ENCODE assay signal across 1 cellular context in the genomic region with DNA sequence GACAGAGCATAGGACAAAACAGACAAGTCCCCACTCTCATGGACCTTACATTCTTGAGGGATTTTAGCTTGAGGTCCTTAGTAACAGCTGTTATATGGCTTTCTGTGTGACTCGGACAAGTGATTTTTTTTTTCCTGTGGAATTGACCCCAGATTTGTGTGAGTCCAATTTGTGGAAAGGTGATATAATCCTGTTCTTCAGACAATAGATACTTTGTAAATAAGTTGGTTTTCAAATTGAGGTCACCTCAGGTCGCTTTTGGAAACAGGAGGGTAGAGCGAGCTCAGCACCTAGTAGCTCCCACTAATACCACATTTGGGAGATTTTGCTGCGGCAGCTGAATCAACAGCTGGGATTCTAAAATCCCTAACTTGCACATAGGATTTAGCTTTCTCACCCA.
TF ChIP-seq lines count a peak whose summit lies in the region.

No MANE protein-coding gene starts in this region.

TF ChIP-seq in GM23338, 12 proteins besides CTCF, POLR2A, EP300 and RAD21 (continued from another document):
- TF ChIP-seq, protein P1, sequence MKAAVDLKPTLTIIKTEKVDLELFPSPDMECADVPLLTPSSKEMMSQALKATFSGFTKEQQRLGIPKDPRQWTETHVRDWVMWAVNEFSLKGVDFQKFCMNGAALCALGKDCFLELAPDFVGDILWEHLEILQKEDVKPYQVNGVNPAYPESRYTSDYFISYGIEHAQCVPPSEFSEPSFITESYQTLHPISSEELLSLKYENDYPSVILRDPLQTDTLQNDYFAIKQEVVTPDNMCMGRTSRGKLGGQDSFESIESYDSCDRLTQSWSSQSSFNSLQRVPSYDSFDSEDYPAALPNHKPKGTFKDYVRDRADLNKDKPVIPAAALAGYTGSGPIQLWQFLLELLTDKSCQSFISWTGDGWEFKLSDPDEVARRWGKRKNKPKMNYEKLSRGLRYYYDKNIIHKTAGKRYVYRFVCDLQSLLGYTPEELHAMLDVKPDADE (IDR thresholded peaks at IDR 0.05), result no peak
- TF ChIP-seq JUNB (IDR thresholded peaks at IDR 0.05; ENCODE audit: unreplicated experiment) (no peak), NANOG (IDR thresholded peaks at IDR 0.05; ENCODE audit: borderline replicate concordance) (no peak), EZH2phosphoT487 (IDR thresholded peaks at IDR 0.05; ENCODE audit: unreplicated experiment) (no peak), POLR2AphosphoS5 (IDR thresholded peaks at IDR 0.05; ENCODE audit: low read depth) (no peak), CREB1 (CRISPR knock-in tag; IDR thresholded peaks at IDR 0.05; ENCODE audit: low read depth) (no peak)
